Comparison of ENCODE assay signal across 19 cellular contexts in the genomic region with DNA sequence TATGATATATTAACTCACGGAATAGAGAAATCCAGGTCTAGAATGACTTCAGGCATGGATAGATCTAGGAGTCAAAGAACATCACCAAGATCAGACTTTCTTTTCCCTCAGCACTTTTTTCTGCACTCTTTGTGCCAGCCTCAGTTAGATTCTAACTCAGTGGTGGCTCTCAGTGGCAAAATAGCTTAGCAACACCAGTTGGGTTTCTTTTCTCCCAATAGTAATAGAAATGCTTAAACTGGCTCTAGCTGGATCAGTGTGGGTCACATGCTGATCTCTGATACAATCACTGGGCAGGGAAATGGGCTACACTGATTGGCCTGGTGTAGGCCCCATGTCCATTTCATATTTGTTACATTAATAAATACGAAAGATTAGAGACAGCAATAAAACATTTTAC. TPM values are rescaled to one million over a fixed set of nuclear protein-coding genes. Genes with fewer than 3 reads are reported as not detected.
DNase-seq lines count a peak whose midpoint lies in the region; ATAC-seq lines count a peak whose summit lies in the region.
"Had no signal": no experiment of that assay in that cellular context is flagged by ENCODE, and none has a peak within 500 bp of the region (broad histone marks: within the 10 kb centered on the region; RNA-seq: fewer than 3 reads in every experiment).

No MANE protein-coding gene starts in this region.

- in situ Hi-C loops in KBM-7 (cut with MboI; ENCODE audit: low pct_unique_long_range_greater_than_20kb, low sequenced_read_pairs), result no loop called here

- ATAC-seq in GM21619 (IDR thresholded peaks at IDR 0.05; ENCODE audit: unreplicated experiment) (no peak), GM19463 (IDR thresholded peaks at IDR 0.05; ENCODE audit: unreplicated experiment) (no peak)
- no peak for ATAC-seq in activated CD4-positive, CD25-positive, alpha-beta regulatory T cell treated with anti-CD3 and anti-CD28 coated beads, Interleukin-2, amount 50 U/mL, for 24 hours
- ATAC-seq: heart left ventricle; stimulated activated naive B cell treated with anti-CD40 and anti-IgM and Interleukin-4, amounts not matched to agents 10 μg/mL and 1 μg/mL and 100 μg/mL, for 72 hours had no signal

- DNase-seq in COR-L47 (lab: John Stamatoyannopoulos, UW), result peak; percentile 13
- peak; percentile 64 for DNase-seq in KBM-7
- peak; percentile 63 for DNase-seq in dermis blood vessel endothelial cell
- DNase-seq in renal cortical epithelial cell (ENCODE audit: low read depth), result peak; percentile 38
- DNase-seq in activated CD4-positive, alpha-beta T cell treated with anti-CD3 and anti-CD28 coated beads for 48 hours, result no peak
- DNase-seq: amniotic stem cell; cortex of kidney; GF-D8; heart left ventricle; Karpas-422; midbrain; NCI-H1417 treated with DMSO at 0.1 percent for 48 hours; NCI-H446; occipital lobe; small intestine; stimulated activated naive B cell treated with anti-CD40 and anti-IgM and Interleukin-4, amounts not matched to agents 10 μg/mL and 1 μg/mL and 100 μg/mL, for 72 hours had no signal

RNA-seq across cellular contexts. Expression of a gene that starts 44.2 kb away (rescaled TPM):
- total RNA-seq in dermis blood vessel endothelial cell (67.7 and 87.8 TPM in 2 replicates), renal cortical epithelial cell (58.7 and 71.0 TPM in 2 replicates)

RNA-seq across cellular contexts. Expression of a gene that starts 49.5 kb away (rescaled TPM):
- total RNA-seq in dermis blood vessel endothelial cell (63.1 and 63.9 TPM in 2 replicates), renal cortical epithelial cell (under 0.01 and 1.5 TPM in 2 replicates)

Comparison
In these comparisons a context has a peak if more than half of its experiments do, and no peak if none do; other contexts are left out.
1. RNA of a gene that starts 49.5 kb away (total RNA-seq): 63.1 to 63.9 TPM in dermis blood vessel endothelial cell; under 0.01 to 1.5 TPM in renal cortical epithelial cell; every median in the first group is over 10 times any median in the second.